Comparison of ENCODE assay signal across 20 cellular contexts in the genomic region with DNA sequence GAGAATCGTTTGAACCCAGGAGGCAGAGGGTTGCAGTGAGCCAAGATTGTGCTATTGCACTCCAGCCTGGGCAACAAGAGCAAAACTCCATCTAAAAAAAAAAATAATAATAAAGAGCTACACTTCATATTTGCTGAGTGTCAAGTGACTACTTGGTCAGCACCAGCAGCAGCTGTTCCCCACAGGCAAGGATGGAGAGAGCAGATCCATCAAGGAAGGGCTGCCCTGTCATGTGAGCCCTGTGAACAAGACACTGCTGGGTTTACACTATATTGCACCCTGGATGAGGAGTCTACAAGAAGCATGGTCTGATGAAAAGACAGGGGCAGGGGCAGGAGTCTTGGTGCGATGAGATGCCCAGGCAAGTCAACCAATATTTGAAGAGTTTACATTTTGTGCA.
"Had no signal": no experiment of that assay in that cellular context is flagged by ENCODE, and none has a peak within 500 bp of the region (broad histone marks: within the 10 kb centered on the region; RNA-seq: fewer than 3 reads in every experiment).

No MANE protein-coding gene starts in this region.

- H3K9me3 ChIP-seq: lower lobe of right lung, neutrophil, pancreas, right lobe of liver, testis, tibial artery, upper lobe of left lung had no signal

- DNase-seq: cortex of kidney; effector memory CD8-positive, alpha-beta T cell; hypothalamus; immature natural killer cell; islet precursor cell; left ventricle myocardium superior; lower lobe of right lung; naive thymus-derived CD4-positive, alpha-beta T cell; pancreas; right lobe of liver; stimulated activated CD4-positive, alpha-beta T cell treated with anti-CD3 and anti-CD28 coated beads, Interleukin-2, amount 100 ng/mL, for 24 hours; stimulated activated CD4-positive, alpha-beta T cell treated with anti-CD3 and anti-CD28 coated beads, Interleukin-4, amount 100 ng/mL, for 4 hours; stimulated activated naive CD8-positive, alpha-beta T cell treated with anti-CD3 and anti-CD28 coated beads, Interleukin-15, Interleukin-2, amounts not matched to agents 100 U/mL and 50 U/mL, for 24 hours; substantia nigra; testis; tibial artery; upper lobe of left lung had no signal

- H3K36me3 ChIP-seq: neutrophil, pancreas, right lobe of liver, tibial artery, upper lobe of left lung had no signal

- H3K27ac ChIP-seq: lower lobe of right lung, neutrophil, pancreas, right lobe of liver, testis, tibial artery had no signal

- ATAC-seq: effector memory CD8-positive, alpha-beta T cell; left ventricle myocardium superior; lower lobe of right lung; naive thymus-derived CD4-positive, alpha-beta T cell; pancreas; right lobe of liver; stimulated activated memory B cell treated with anti-CD40 and anti-IgM and Interleukin-4, amounts not matched to agents 10 μg/mL and 1 μg/mL and 100 μg/mL, for 72 hours; stimulated activated naive CD8-positive, alpha-beta T cell treated with anti-CD3 and anti-CD28 coated beads, Interleukin-15, Interleukin-2, amounts not matched to agents 100 U/mL and 50 U/mL, for 24 hours had no signal

- H3K27me3 ChIP-seq: neutrophil, pancreas, right lobe of liver, testis, tibial artery, upper lobe of left lung had no signal

- H3K4me3 ChIP-seq: lower lobe of right lung, pancreas, right lobe of liver, smooth muscle cell, testis, tibial artery, upper lobe of left lung had no signal
